30 cellular contexts compared by ENCODE assay signal in genomic region chr12:101680240-101680639, GRCh38. TPM values are rescaled to one million over a fixed set of nuclear protein-coding genes. Genes with fewer than 3 reads are reported as not detected.
"Had no signal": no experiment of that assay in that cellular context is flagged by ENCODE, and none has a peak within 500 bp of the region (broad histone marks: within the 10 kb centered on the region; RNA-seq: fewer than 3 reads in every experiment).

No MANE protein-coding gene starts in this region.

- ATAC-seq: activated CD8-positive, alpha-beta T cell treated with anti-CD3 and anti-CD28 coated beads, Interleukin-2, amount 10 ng/mL, durations not matched to agents 7 days and 5 days; Panc1; SK-N-SH treated with all-trans-retinoic acid at 6 μM for 48 hours had no signal

- H3K9me3 ChIP-seq: ascending aorta, MG63, SJSA1 had no signal

- H3K27ac ChIP-seq: ascending aorta, KMS-11, SJSA1 had no signal

- H3K36me3 ChIP-seq: ascending aorta, MG63, SJSA1 had no signal

- H3K27me3 Mint-ChIP-seq: activated naive CD4-positive, alpha-beta T cell treated with anti-CD3 and anti-CD28 coated beads, Interleukin-2, amount 50 U/mL, for 24 hours had no signal

- H3K36me3 Mint-ChIP-seq: activated naive CD4-positive, alpha-beta T cell treated with anti-CD3 and anti-CD28 coated beads, Interleukin-2, amount 50 U/mL, for 24 hours; brain; IgD-negative memory B cell had no signal

- DNase-seq: activated CD4-positive, alpha-beta T cell treated with anti-CD3 and anti-CD28 coated beads for 48 hours; activated CD4-positive, alpha-beta T cell treated with anti-CD3 and anti-CD28 coated beads, Interleukin-2, amount 50 U/mL, for 4 hours; activated CD4-positive, CD25-positive, alpha-beta regulatory T cell treated with anti-CD3 and anti-CD28 coated beads, Interleukin-2, amount 50 U/mL, for 72 hours; activated CD8-positive, alpha-beta memory T cell treated with anti-CD3 and anti-CD28 coated beads, Interleukin-2, amount 50 U/mL, for 48 hours; activated CD8-positive, alpha-beta T cell treated with anti-CD3 and anti-CD28 coated beads, Interleukin-2, amount 10 ng/mL, durations not matched to agents 7 days and 5 days; activated naive CD4-positive, alpha-beta T cell; activated T-cell treated with anti-CD3 and anti-CD28 coated beads, Interleukin-2, amount 50 U/mL, for 1 hour; MG63; MV-4-11; NCI-H1092 treated with DMSO at 0.1 percent for 48 hours; NCI-H1417 treated with DMSO at 0.1 percent for 48 hours; NCI-H1694; NCI-H2029; NCI-H2107; NCI-H2171 treated with DMSO at 0.1 percent for 48 hours; NCI-H226; NCI-H526; NCI-H774; RPMI8226; SHP77; SW 1271 had no signal

- H3K4me1 Mint-ChIP-seq: activated naive CD4-positive, alpha-beta T cell treated with anti-CD3 and anti-CD28 coated beads, Interleukin-2, amount 50 U/mL, for 24 hours had no signal

- H3K4me3 ChIP-seq: ascending aorta, MG63, SJSA1 had no signal

- H3K4me1 ChIP-seq: ascending aorta, SJSA1 had no signal

- H3K27me3 ChIP-seq: ascending aorta, MG63, SJSA1 had no signal

- H3K27ac Mint-ChIP-seq: activated CD8-positive, alpha-beta T cell treated with anti-CD3 and anti-CD28 coated beads, Interleukin-2, amount 10 ng/mL, durations not matched to agents 7 days and 5 days; activated naive CD4-positive, alpha-beta T cell treated with anti-CD3 and anti-CD28 coated beads, Interleukin-2, amount 50 U/mL, for 24 hours; brain; IgD-negative memory B cell had no signal

- H3K4me3 Mint-ChIP-seq: activated CD8-positive, alpha-beta T cell treated with anti-CD3 and anti-CD28 coated beads, Interleukin-2, amount 10 ng/mL, durations not matched to agents 7 days and 5 days; activated naive CD4-positive, alpha-beta T cell treated with anti-CD3 and anti-CD28 coated beads, Interleukin-2, amount 50 U/mL, for 24 hours; IgD-negative memory B cell had no signal

- H3K9me3 Mint-ChIP-seq: activated naive CD4-positive, alpha-beta T cell treated with anti-CD3 and anti-CD28 coated beads, Interleukin-2, amount 50 U/mL, for 24 hours; brain; IgD-negative memory B cell had no signal

RNA-seq across cellular contexts. Expression of gene SYCP3, which starts 59.0 kb away (rescaled TPM):
- total RNA-seq: ascending aorta, NCI-H460, SJSA1 had no signal
